ENCODE assay signal across 20 cellular contexts in the genomic region with DNA sequence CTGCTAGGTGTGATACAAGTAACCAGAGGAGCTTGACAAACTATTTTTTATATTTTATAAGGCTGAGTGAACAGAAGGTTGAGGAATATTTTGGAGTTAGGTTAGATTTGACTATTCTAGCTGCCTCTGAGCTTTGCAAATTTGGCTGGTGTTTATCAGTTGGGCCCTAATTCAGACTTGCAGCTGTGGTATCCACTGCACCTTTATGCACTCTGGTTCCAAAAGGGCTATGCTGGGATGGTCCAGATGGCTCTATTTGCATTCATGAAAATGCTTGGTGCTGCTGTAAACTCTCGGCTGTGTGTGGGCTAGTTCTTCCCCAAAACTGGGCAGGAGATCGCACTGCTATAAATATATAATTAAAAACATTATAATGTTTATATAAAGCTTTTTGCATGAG.
"Had no signal": no experiment of that assay in that cellular context is flagged by ENCODE, and none has a peak within 500 bp of the region (broad histone marks: within the 10 kb centered on the region; RNA-seq: fewer than 3 reads in every experiment).

No MANE protein-coding gene starts in this region.

- H3K9me3 ChIP-seq: esophagus muscularis mucosa, ovary, suprapubic skin, thyroid gland had no signal

- H3K4me1 ChIP-seq: suprapubic skin, thyroid gland had no signal

- H3K27me3 Mint-ChIP-seq: dendritic cell treated with granulocyte-macrophage colony-stimulating factor and Interleukin-4, amounts not matched to agents 40 ng/mL and 50 ng/mL, for 4 days; effector memory CD8-positive, alpha-beta T cell; naive thymus-derived CD4-positive, alpha-beta T cell; progenitor cell of endocrine pancreas; type B pancreatic cell had no signal

- H3K4me1 Mint-ChIP-seq: immature natural killer cell; naive thymus-derived CD4-positive, alpha-beta T cell had no signal

- H3K36me3 Mint-ChIP-seq: immature natural killer cell; naive thymus-derived CD4-positive, alpha-beta T cell; type B pancreatic cell had no signal

- H3K4me3 Mint-ChIP-seq: dendritic cell treated with granulocyte-macrophage colony-stimulating factor and Interleukin-4, amounts not matched to agents 40 ng/mL and 50 ng/mL, for 4 days; effector memory CD8-positive, alpha-beta T cell; immature natural killer cell; naive thymus-derived CD4-positive, alpha-beta T cell; neural crest cell; type B pancreatic cell had no signal

- H3K36me3 ChIP-seq: esophagus muscularis mucosa, ovary, suprapubic skin, thyroid gland had no signal

- H3K9me3 Mint-ChIP-seq: dendritic cell treated with granulocyte-macrophage colony-stimulating factor and Interleukin-4, amounts not matched to agents 40 ng/mL and 50 ng/mL, for 4 days; effector memory CD8-positive, alpha-beta T cell; immature natural killer cell; naive thymus-derived CD4-positive, alpha-beta T cell; neural crest cell; type B pancreatic cell had no signal

- H3K27ac Mint-ChIP-seq: dendritic cell treated with granulocyte-macrophage colony-stimulating factor and Interleukin-4, amounts not matched to agents 40 ng/mL and 50 ng/mL, for 4 days; effector memory CD8-positive, alpha-beta T cell; immature natural killer cell; naive thymus-derived CD4-positive, alpha-beta T cell; progenitor cell of endocrine pancreas; type B pancreatic cell had no signal

- H3K27ac ChIP-seq: epithelial cell of prostate, esophagus muscularis mucosa, foreskin keratinocyte, ovary, suprapubic skin, thyroid gland had no signal

- DNase-seq: effector memory CD8-positive, alpha-beta T cell; immature natural killer cell; left colon; mesendoderm; naive thymus-derived CD4-positive, alpha-beta T cell; nucleus accumbens; ovary; right cardiac atrium; stimulated activated CD4-positive, alpha-beta T cell treated with anti-CD3 and anti-CD28 coated beads, Interleukin-2, amount 100 ng/mL, for 48 hours; stimulated activated naive CD4-positive, alpha-beta T cell treated with Interleukin-2 at 50 U/mL for 16 hours; thyroid gland had no signal

- H3K27me3 ChIP-seq: esophagus muscularis mucosa, foreskin keratinocyte, ovary, suprapubic skin, thyroid gland had no signal

- H3K4me2 ChIP-seq: smooth muscle cell had no signal

- H3K4me3 ChIP-seq: esophagus muscularis mucosa, ovary, smooth muscle cell, suprapubic skin, thyroid gland had no signal
